In the genomic region with DNA sequence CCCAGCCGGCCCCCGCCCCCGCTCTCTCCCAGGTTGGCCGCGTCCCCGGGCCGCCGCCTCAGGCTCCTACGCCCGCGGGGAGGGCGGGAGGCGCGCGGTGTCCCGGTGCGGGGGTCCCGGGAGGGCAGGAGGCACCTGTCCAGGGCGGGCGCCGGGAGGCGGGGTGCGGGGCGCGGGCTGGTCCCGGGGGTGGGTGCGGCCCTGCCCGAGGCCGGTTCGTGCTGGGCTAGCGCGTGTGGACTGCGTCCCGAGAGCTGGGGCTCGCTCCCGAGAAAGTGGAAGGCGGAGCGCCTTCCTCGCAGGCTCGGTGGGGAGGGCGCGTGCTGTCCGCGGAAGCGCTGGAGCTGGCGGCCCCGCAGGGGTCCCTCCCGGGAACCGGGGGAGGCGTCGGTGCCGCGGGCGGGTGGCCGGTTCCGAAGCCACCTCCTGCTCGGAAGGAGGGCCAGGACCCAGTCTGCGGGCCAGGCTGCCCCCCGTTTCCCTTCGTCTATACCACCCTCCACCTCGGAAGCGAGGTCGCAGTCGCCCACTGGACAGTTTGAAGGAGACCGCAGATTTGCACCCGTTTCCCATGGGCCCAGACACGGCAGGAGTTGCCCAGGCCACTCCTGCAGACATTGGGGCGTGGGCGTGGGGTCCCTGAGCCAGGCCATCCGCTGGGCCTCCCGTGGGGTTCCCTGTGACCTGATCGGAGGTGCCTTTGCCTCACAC, we compare ENCODE assay signal across 8 cellular contexts. TPM values are rescaled to one million over a fixed set of nuclear protein-coding genes. Genes with fewer than 3 reads are reported as not detected.
DNase-seq lines count a peak whose midpoint lies in the region; TF ChIP-seq lines count a peak whose summit lies in the region.

No MANE protein-coding gene starts in this region.

- H4K20me1 ChIP-seq in smooth muscle cell (ENCODE audit: low read depth), result peaks cover 64% of the 10 kb centered on the region

- H3K4me3 ChIP-seq in ACC112 (ENCODE audit: low read depth, low read length), result peak overlapping the region; percentile 96
- H3K4me3 ChIP-seq in GM12865 (ENCODE audit: low read depth, low read length), result peak overlapping the region; percentile 74
- H3K4me3 ChIP-seq in HUES48 (ENCODE audit: low read depth, low read length), result peak overlapping the region; percentile 73
- H3K4me3 ChIP-seq in smooth muscle cell, result peak overlapping the region; percentile 87

- TF ChIP-seq CTCF in GM12865 (IDR thresholded peaks at IDR 0.05; ENCODE audit: insufficient read depth, low read depth, low read length, missing control alignments) (no peak), smooth muscle cell (IDR thresholded peaks at IDR 0.05; ENCODE audit: borderline replicate concordance, insufficient read depth, poor library complexity, severe bottlenecking) (no peak)

- H3K27me3 ChIP-seq in ACC112 (ENCODE audit: insufficient read depth, low read length) (no peaks in the 10 kb centered on the region), HUES48 (ENCODE audit: control insufficient read depth, insufficient read depth, low read length) (no peaks in the 10 kb centered on the region), smooth muscle cell (ENCODE audit: low read depth) (no peaks in the 10 kb centered on the region)

- 4% methylated on average over 44 of the region's 72 CpGs for WGBS in smooth muscle cell (ENCODE audit: low lambda C conversion rate)

- peak overlapping the region; percentile 73 for H2AFZ ChIP-seq in ACC112 (ENCODE audit: low read length, unreplicated experiment)
- H2AFZ ChIP-seq in smooth muscle cell (ENCODE audit: low read depth), result no peak overlapping the region

- no peaks in the 10 kb centered on the region for H3K9me3 ChIP-seq in HUES48 (ENCODE audit: control insufficient read depth, insufficient read depth, low read length)
- no peaks in the 10 kb centered on the region for H3K9me3 ChIP-seq in smooth muscle cell (replicated peaks; ENCODE audit: low read depth)

- H3K27ac ChIP-seq in ACC112 (ENCODE audit: low read depth, low read length) (no peak overlapping the region), HUES48 (ENCODE audit: low read depth, low read length) (no peak overlapping the region), angular gyrus (ENCODE audit: low read depth, low read length) (peak overlapping the region; percentile 45), smooth muscle cell (ENCODE audit: low read depth) (no peak overlapping the region)

- H3K4me1 ChIP-seq in ACC112 (ENCODE audit: control insufficient read depth, insufficient read depth, low read length, unreplicated experiment), result peaks cover 31% of the 10 kb centered on the region
- peaks cover 5% of the 10 kb centered on the region; the same call in 1 of the 2 replicates for H3K4me1 ChIP-seq in HUES48 (ENCODE audit: control insufficient read depth, insufficient read depth, low read length)
- peaks cover 18% of the 10 kb centered on the region for H3K4me1 ChIP-seq in smooth muscle cell (ENCODE audit: low read depth)

- H3K9ac ChIP-seq in HUES48 (ENCODE audit: low read depth, low read length), result peak overlapping the region; percentile 39; the same call in 1 of the 2 replicates
- peak overlapping the region; percentile 80 for H3K9ac ChIP-seq in smooth muscle cell (ENCODE audit: low read depth)

- H3K79me2 ChIP-seq in ACC112 (ENCODE audit: control insufficient read depth, insufficient read depth, low read length, unreplicated experiment) (peaks cover 77% of the 10 kb centered on the region), smooth muscle cell (ENCODE audit: low read depth) (peaks cover 53% of the 10 kb centered on the region)

- DNase-seq in GM12865 (ENCODE audit: low read depth), result no peak
- DNase-seq in iPS-NIHi11 (ENCODE audit: low spot score), result peak; percentile 71
- DNase-seq in smooth muscle cell (lab: John Stamatoyannopoulos, UW; ENCODE audit: unreplicated experiment), result no peak
- no peak for DNase-seq in NCI-H2171 treated with DMSO at 0.1 percent for 48 hours (lab: John Stamatoyannopoulos, UW)
- DNase-seq in occipital lobe (lab: John Stamatoyannopoulos, UW), result no peak

- peaks cover 7% of the 10 kb centered on the region for H3F3A ChIP-seq in smooth muscle cell (ENCODE audit: low read depth)

- peak overlapping the region; percentile 100 for H3K4me2 ChIP-seq in smooth muscle cell

- H3K36me3 ChIP-seq in ACC112 (ENCODE audit: insufficient read depth, low read length), result no peaks in the 10 kb centered on the region
- H3K36me3 ChIP-seq in HUES48 (ENCODE audit: control insufficient read depth, insufficient read depth, low read length), result peaks cover 4% of the 10 kb centered on the region
- no peaks in the 10 kb centered on the region for H3K36me3 ChIP-seq in smooth muscle cell (ENCODE audit: low read depth)

RNA-seq across cellular contexts. Expression of gene ZFYVE21, which starts 0.6 kb away (rescaled TPM):
- total RNA-seq in smooth muscle cell (33.9 and 42.6 TPM in 2 replicates), occipital lobe (37.7 TPM)
- 41.5 and 55.9 TPM in 2 replicates for polyA plus RNA-seq in smooth muscle cell

RNA-seq across cellular contexts. Expression of gene XRCC3, which starts 1.0 kb away (rescaled TPM):
- 4.9 and 10.5 TPM in 2 replicates for total RNA-seq in smooth muscle cell
- 8.3 and 10.0 TPM in 2 replicates for polyA plus RNA-seq in smooth muscle cell
- total RNA-seq in occipital lobe, result 7.0 TPM
